Comparison of ENCODE assay signal across 12 cellular contexts in the genomic region with DNA sequence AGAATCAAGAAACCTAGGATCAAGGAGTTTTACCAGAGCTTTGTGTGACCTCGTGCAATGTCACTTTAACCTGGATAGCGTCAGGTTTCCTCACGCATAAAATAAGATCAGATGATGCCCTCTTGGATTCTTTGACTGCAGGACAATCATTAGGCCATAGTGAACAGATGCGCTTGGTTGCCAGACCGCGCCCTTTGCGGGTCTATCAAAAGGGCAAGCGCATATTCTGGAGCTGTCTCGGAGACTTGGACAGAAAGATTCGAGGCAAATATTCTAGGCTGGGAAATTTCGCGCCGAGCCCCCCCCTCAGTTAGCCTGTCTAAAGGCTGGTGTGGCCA.
A peak's percentile ranks its signal among the peaks of the same experiment; 100 is the strongest.
DNase-seq lines count a peak whose midpoint lies in the region; ATAC-seq and TF ChIP-seq lines count a peak whose summit lies in the region.
"Had no signal": no experiment of that assay in that cellular context is flagged by ENCODE, and none has a peak within 500 bp of the region (broad histone marks: within the 10 kb centered on the region; RNA-seq: fewer than 3 reads in every experiment).

No MANE protein-coding gene starts in this region.

- H2BK5ac ChIP-seq in trophoblast cell (ENCODE audit: low read depth, low read length, poor library complexity) = peak overlapping the region; percentile 85

- in situ Hi-C loops in Caki2 (cut with HindIII; ENCODE audit: low pct_unique_long_range_greater_than_20kb, low sequenced_read_pairs) = no loop called here
- in situ Hi-C loops in Panc1 (cut with HindIII; ENCODE audit: low pct_unique_long_range_greater_than_20kb, low sequenced_read_pairs) = no loop called here

- H3K79me2 ChIP-seq in trophoblast cell (ENCODE audit: control insufficient read depth, insufficient read depth, low read length, poor library complexity) = peaks cover 5% of the 10 kb centered on the region

- H3K36me3 ChIP-seq in Panc1 (ENCODE audit: control insufficient read depth, insufficient read depth, low read length) (no peaks in the 10 kb centered on the region), left ventricle myocardium inferior (no peaks in the 10 kb centered on the region), trophoblast cell (ENCODE audit: control insufficient read depth in 1 of 2, insufficient read depth in 2 of 2, low read length in 2 of 2) (no peaks in the 10 kb centered on the region), esophagus squamous epithelium (no peaks in the 10 kb centered on the region)
- H3K36me3 ChIP-seq: left lung, SJSA1 had no signal

- peaks cover 28% of the 10 kb centered on the region for H3K79me1 ChIP-seq in trophoblast cell (ENCODE audit: low read length)

- DNase-seq in Caki2 (ENCODE audit: low read depth) = peak; percentile 13
- no peak for DNase-seq in Panc1 (ENCODE audit: low read depth, low spot score)
- DNase-seq in left ventricle myocardium inferior = no peak
- DNase-seq in trophoblast cell = no peak
- DNase-seq in esophagus squamous epithelium (lab: John Stamatoyannopoulos, UW) = no peak
- no peak for DNase-seq in activated naive CD4-positive, alpha-beta T cell (lab: John Stamatoyannopoulos, UW)
- no peak for DNase-seq in activated T-cell treated with anti-CD3 and anti-CD28 coated beads, Interleukin-2, amount 50 U/mL, for 4 hours
- no peak for DNase-seq in putamen (ENCODE audit: low spot score)
- DNase-seq: activated CD4-positive, CD25-positive, alpha-beta regulatory T cell; stimulated activated CD4-positive, alpha-beta T cell treated with anti-CD3 and anti-CD28 coated beads, Interleukin-12 subunit alpha, Interleukin-12 subunit beta, amount 100 ng/mL, for 4 hours had no signal

- H4K8ac ChIP-seq in trophoblast cell (ENCODE audit: low read depth, low read length) = peak overlapping the region; percentile 88

- H3K4me3 Mint-ChIP-seq in activated T-cell treated with anti-CD3 and anti-CD28 coated beads, Interleukin-2, amount 50 U/mL, for 4 hours = no peak overlapping the region

- WGBS in trophoblast cell (ENCODE audit: extremely low coverage, insufficient coverage, insufficient read length) = no CpG with 5 or more reads among the region's 13 CpGs
- WGBS in esophagus squamous epithelium, 2 donors = 10 to 16% methylated on average over 8 to 13 of the region's 13 CpGs

- H3K4me3 ChIP-seq in Panc1 (ENCODE audit: low read depth in 2 of 2, low read length in 2 of 2) (peak overlapping the region; percentile 33 to 51; a peak in 3 of 4 replicates), left ventricle myocardium inferior (peak overlapping the region; percentile 64), trophoblast cell (ENCODE audit: low read depth, low read length) (no peak overlapping the region), esophagus squamous epithelium (peak overlapping the region in 1 of 4 donors; percentile 52)
- H3K4me3 ChIP-seq: left lung, SJSA1 had no signal

- CTCF ChIA-PET in Panc1 (lab: Charles Lee) = no interaction called here

- no peaks in the 10 kb centered on the region for H3K36me3 Mint-ChIP-seq in activated T-cell treated with anti-CD3 and anti-CD28 coated beads, Interleukin-2, amount 50 U/mL, for 4 hours (ENCODE audit: insufficient read depth)

- no TSS peak for BruUV-seq in Panc1 (replicated peaks; lab: Mats Ljungman, UMichigan)

- H3K9ac ChIP-seq in trophoblast cell (ENCODE audit: low read length) = no peak overlapping the region

- no peak overlapping the region for H2AK5ac ChIP-seq in trophoblast cell (ENCODE audit: low read length)

- H4K91ac ChIP-seq in trophoblast cell (ENCODE audit: low read depth, low read length) = peak overlapping the region; percentile 97

- intact Hi-C loops in Panc1 (cut with micrococcal nuclease; ENCODE audit: unreplicated experiment) (no loop called here), left ventricle myocardium inferior (cut with micrococcal nuclease) (no loop called here), esophagus squamous epithelium (cut with DNase I) (no loop called here)

- peak overlapping the region; percentile 3 for H3K4ac ChIP-seq in trophoblast cell (ENCODE audit: low read depth, low read length)

- H3K27me3 Mint-ChIP-seq in activated T-cell treated with anti-CD3 and anti-CD28 coated beads, Interleukin-2, amount 50 U/mL, for 4 hours (ENCODE audit: low read depth) = peaks cover 72% of the 10 kb centered on the region

- H2BK120ac ChIP-seq in trophoblast cell (ENCODE audit: insufficient read depth, low read length, poor library complexity) = peak overlapping the region; percentile 94

- no peak for TF ChIP-seq CTCF in Panc1 (IDR thresholded peaks at IDR 0.05)
- no peak for TF ChIP-seq CTCF in left ventricle myocardium inferior (IDR thresholded peaks at IDR 0.05; ENCODE audit: borderline replicate concordance)
- no peak for TF ChIP-seq CTCF in esophagus squamous epithelium (IDR thresholded peaks at IDR 0.05)

- ATAC-seq in Panc1 = no peak; the same call in 1 of the 2 replicates
- ATAC-seq in activated T-cell treated with anti-CD3 and anti-CD28 coated beads, Interleukin-2, amount 50 U/mL, for 4 hours = no peak

- no peak overlapping the region for H3K23ac ChIP-seq in trophoblast cell (ENCODE audit: low read length)

- no peak overlapping the region for H4K12ac ChIP-seq in trophoblast cell (ENCODE audit: low read depth, low read length)

- TF ChIP-seq POLR2A in esophagus squamous epithelium (IDR thresholded peaks at IDR 0.05) = no peak

- H3K9me3 ChIP-seq in Panc1 (ENCODE audit: control insufficient read depth, insufficient read depth, low read depth, low read length) (no peaks in the 10 kb centered on the region), left ventricle myocardium inferior (replicated peaks) (no peaks in the 10 kb centered on the region), trophoblast cell (ENCODE audit: insufficient read depth, low read depth, low read length) (no peaks in the 10 kb centered on the region), esophagus squamous epithelium (no peaks in the 10 kb centered on the region)
- H3K9me3 ChIP-seq: left lung, SJSA1 had no signal

- H2AFZ ChIP-seq in trophoblast cell (ENCODE audit: insufficient read depth, low read length, poor library complexity) = no peak overlapping the region

- peaks cover 37% of the 10 kb centered on the region for H3K4me1 Mint-ChIP-seq in activated T-cell treated with anti-CD3 and anti-CD28 coated beads, Interleukin-2, amount 50 U/mL, for 4 hours (ENCODE audit: low read depth)

- H3K4me2 ChIP-seq in trophoblast cell (ENCODE audit: low read length) = peak overlapping the region; percentile 66

- H3K27me3 ChIP-seq in Panc1 (ENCODE audit: control insufficient read depth, insufficient read depth, low read length) (no peaks in the 10 kb centered on the region), left ventricle myocardium inferior (ENCODE audit: low read depth) (peaks cover 76% of the 10 kb centered on the region), trophoblast cell (ENCODE audit: insufficient read depth, low read length) (no peaks in the 10 kb centered on the region), esophagus squamous epithelium (peaks cover 6 to 98% (median 47%) of the 10 kb centered on the region in 4 donors)

- H3K27ac ChIP-seq in Panc1 (ENCODE audit: low read length) (no peak overlapping the region), left ventricle myocardium inferior (replicated peaks) (peak overlapping the region; percentile 81), trophoblast cell (ENCODE audit: low read depth, low read length) (peak overlapping the region; percentile 82), esophagus squamous epithelium (no peak overlapping the region)
- H3K27ac ChIP-seq: left lung, SJSA1 had no signal

- H3K4me1 ChIP-seq in Panc1 (ENCODE audit: control insufficient read depth, insufficient read depth, low read length) (no peaks in the 10 kb centered on the region), left ventricle myocardium inferior (peaks cover 47% of the 10 kb centered on the region), trophoblast cell (ENCODE audit: control insufficient read depth in 1 of 2, insufficient read depth in 2 of 2, low read length in 2 of 2) (peaks cover 20 to 26% of the 10 kb centered on the region in 2 experiments), esophagus squamous epithelium (peaks cover 20 to 47% (median 23%) of the 10 kb centered on the region in 3 donors)
- H3K4me1 ChIP-seq: SJSA1 had no signal

- H3K14ac ChIP-seq in trophoblast cell (ENCODE audit: low read length) = peak overlapping the region; percentile 93

- peak overlapping the region; percentile 13 for H3K18ac ChIP-seq in trophoblast cell (ENCODE audit: low read length)

- POLR2A ChIA-PET in Panc1 (lab: Charles Lee) = no interaction called here

- peak overlapping the region; percentile 63 for H2BK12ac ChIP-seq in trophoblast cell (ENCODE audit: low read length)

- no peaks in the 10 kb centered on the region for H3K9me3 Mint-ChIP-seq in activated T-cell treated with anti-CD3 and anti-CD28 coated beads, Interleukin-2, amount 50 U/mL, for 4 hours

Comparison
In these comparisons a context has a peak if more than half of its experiments do, and no peak if none do; other contexts are left out.
1. H3K27ac ChIP-seq: peak in left ventricle myocardium inferior (single experiment) and trophoblast cell (single experiment); none in Panc1 (single experiment) and esophagus squamous epithelium (0 of 4).